In the genomic region with DNA sequence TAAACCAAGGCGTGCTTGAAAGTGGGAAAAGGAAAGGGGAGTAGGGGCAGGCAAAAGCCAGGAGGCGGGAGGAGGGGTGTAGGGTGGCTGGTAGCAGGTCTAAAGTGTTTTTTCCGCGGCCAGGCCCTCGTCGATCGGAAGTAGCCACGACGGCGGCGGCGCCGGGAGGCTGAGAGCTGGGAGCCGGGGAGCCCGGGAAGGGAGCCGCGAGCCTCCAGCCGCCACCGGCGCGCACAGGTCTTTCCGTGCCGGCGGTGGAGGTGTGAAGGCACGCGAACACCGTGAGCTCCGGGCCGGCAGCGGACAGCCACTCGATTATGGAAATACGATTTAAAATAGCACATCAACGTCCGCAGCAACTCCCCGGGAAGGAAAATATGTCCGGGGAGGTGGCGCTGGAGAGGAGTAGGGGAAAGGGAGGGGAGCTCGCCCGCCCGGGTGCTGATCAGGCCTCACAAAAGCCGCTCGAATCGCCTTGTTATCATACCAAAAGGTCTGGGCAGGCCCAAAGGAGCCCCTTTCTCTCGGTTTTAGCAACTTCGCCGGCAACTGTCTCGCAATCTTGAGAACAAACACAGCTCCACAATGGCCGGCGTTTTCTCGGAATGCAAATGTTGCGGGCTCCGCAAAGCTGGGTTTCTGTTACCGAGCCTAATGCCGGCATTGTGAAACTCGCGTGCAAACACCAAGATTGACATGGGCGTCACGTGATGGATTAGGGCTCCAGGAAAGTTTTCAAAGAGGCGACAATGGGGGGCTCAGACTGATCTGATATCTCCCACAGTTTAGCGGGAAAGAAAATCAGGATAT, we compare ENCODE assay signal across 8 cellular contexts. TPM values are rescaled to one million over a fixed set of nuclear protein-coding genes. Genes with fewer than 3 reads are reported as not detected.
DNase-seq lines count a peak whose midpoint lies in the region; ATAC-seq and TF ChIP-seq lines count a peak whose summit lies in the region.

No MANE protein-coding gene starts in this region.

- H3K27me3 ChIP-seq in lower lobe of right lung (ENCODE audit: low read depth) (peaks cover 80% of the 10 kb centered on the region), thoracic aorta (replicated peaks; ENCODE audit: insufficient read depth) (peaks cover 22% of the 10 kb centered on the region)

- TF ChIP-seq CTCF in coronary artery (IDR thresholded peaks at IDR 0.05) (no peak), lower lobe of right lung (IDR thresholded peaks at IDR 0.05) (no peak), thoracic aorta (IDR thresholded peaks at IDR 0.05) (no peak)

- ATAC-seq in GM19395 (IDR thresholded peaks at IDR 0.05; ENCODE audit: unreplicated experiment) (peak; percentile 87), HG03439 (IDR thresholded peaks at IDR 0.05; ENCODE audit: unreplicated experiment) (peak; percentile 90), lower lobe of right lung (peak; percentile 57 to 77), thoracic aorta (ENCODE audit: insufficient number of reproducible peaks, low FRiP score, low read depth) (peak; percentile 25)

- intact Hi-C loops in lower lobe of right lung (cut with DNase I), result no loop called here

- H3K4me3 ChIP-seq in coronary artery (peak overlapping the region; percentile 84), lower lobe of right lung (peak overlapping the region; percentile 68), thoracic aorta (peak overlapping the region; percentile 70)

- H3K36me3 ChIP-seq in lower lobe of right lung (no peaks in the 10 kb centered on the region), thoracic aorta (no peaks in the 10 kb centered on the region)

- H3K4me1 ChIP-seq in lower lobe of right lung (peaks cover 18% of the 10 kb centered on the region), thoracic aorta (ENCODE audit: control insufficient read depth in 1 of 2, low read depth in 2 of 2) (peaks cover 13 to 23% of the 10 kb centered on the region in 2 donors)

- H3K9me3 ChIP-seq in lower lobe of right lung, result no peaks in the 10 kb centered on the region
- H3K9me3 ChIP-seq in thoracic aorta, result no peaks in the 10 kb centered on the region

- DNase-seq in D341Med (ENCODE audit: low spot score) (peak; percentile 51), RKO (ENCODE audit: low spot score) (peak; percentile 63), coronary artery (ENCODE audit: low spot score) (no peak), lower lobe of right lung (peak; percentile 50), thoracic aorta (ENCODE audit: low spot score) (no peak)
- DNase-seq in central memory CD4-positive, alpha-beta T cell, result no peak

- H3K27ac ChIP-seq in coronary artery (peak overlapping the region in 1 of 2 donors; percentile 31), lower lobe of right lung (peak overlapping the region; percentile 47), thoracic aorta (peak overlapping the region; percentile 27 to 74)

RNA-seq across cellular contexts. Expression of a gene that starts 2.9 kb away (rescaled TPM):
- total RNA-seq in lower lobe of right lung (not detected), thoracic aorta (not detected)

Comparison
In these comparisons a context has a peak if more than half of its experiments do, and no peak if none do; other contexts are left out.
1. DNase-seq: peak in D341Med (single experiment), RKO (single experiment) and lower lobe of right lung (single experiment); none in coronary artery (single experiment), thoracic aorta (single experiment) and central memory CD4-positive, alpha-beta T cell (single experiment).
2. ATAC-seq: peak in every context shown above with its lines; median percentile 90 in HG03439; 87 in GM19395; 67 in lower lobe of right lung; 25 in thoracic aorta.
3. Peak in every context shown above with its lines, with median percentiles within 50 percentile points of each other: H3K4me3 ChIP-seq.